Comparison of ENCODE assay signal across 1 cellular context in genomic region chr6:28864321-28864923, GRCh38.
TF ChIP-seq lines count a peak whose summit lies in the region.

No MANE protein-coding gene starts in this region.

TF ChIP-seq in K562, 482 proteins besides CTCF, POLR2A, EP300 and RAD21 (continues in another document):
- TF ChIP-seq ZNF707 (CRISPR knock-in tag; conservative IDR thresholded peaks at IDR 0.05), result 0 out of 2 replicates have a peak, but pooled peaks have one; percentile 42
- peak; percentile 75; the same call in 1 of the 2 replicates for TF ChIP-seq HDGF (IDR thresholded peaks at IDR 0.05)
- TF ChIP-seq MTA2 (IDR thresholded peaks at IDR 0.05; ENCODE audit: low read depth), result peak; percentile 16; the same call in 1 of the 2 replicates
- TF ChIP-seq ZNF583 (CRISPR knock-in tag; IDR thresholded peaks at IDR 0.05), result 0 out of 2 replicates have a peak, but pooled peaks have one; percentile 67
- TF ChIP-seq PTRF (tag; IDR thresholded peaks at IDR 0.05), result 0 out of 2 replicates have a peak, but pooled peaks have one; percentile 19
- peak; percentile 29 to 70; a peak in 1 of 4 replicates for TF ChIP-seq TEAD1 (CRISPR knock-in tag; IDR thresholded peaks at IDR 0.05)
- TF ChIP-seq, protein P1, sequence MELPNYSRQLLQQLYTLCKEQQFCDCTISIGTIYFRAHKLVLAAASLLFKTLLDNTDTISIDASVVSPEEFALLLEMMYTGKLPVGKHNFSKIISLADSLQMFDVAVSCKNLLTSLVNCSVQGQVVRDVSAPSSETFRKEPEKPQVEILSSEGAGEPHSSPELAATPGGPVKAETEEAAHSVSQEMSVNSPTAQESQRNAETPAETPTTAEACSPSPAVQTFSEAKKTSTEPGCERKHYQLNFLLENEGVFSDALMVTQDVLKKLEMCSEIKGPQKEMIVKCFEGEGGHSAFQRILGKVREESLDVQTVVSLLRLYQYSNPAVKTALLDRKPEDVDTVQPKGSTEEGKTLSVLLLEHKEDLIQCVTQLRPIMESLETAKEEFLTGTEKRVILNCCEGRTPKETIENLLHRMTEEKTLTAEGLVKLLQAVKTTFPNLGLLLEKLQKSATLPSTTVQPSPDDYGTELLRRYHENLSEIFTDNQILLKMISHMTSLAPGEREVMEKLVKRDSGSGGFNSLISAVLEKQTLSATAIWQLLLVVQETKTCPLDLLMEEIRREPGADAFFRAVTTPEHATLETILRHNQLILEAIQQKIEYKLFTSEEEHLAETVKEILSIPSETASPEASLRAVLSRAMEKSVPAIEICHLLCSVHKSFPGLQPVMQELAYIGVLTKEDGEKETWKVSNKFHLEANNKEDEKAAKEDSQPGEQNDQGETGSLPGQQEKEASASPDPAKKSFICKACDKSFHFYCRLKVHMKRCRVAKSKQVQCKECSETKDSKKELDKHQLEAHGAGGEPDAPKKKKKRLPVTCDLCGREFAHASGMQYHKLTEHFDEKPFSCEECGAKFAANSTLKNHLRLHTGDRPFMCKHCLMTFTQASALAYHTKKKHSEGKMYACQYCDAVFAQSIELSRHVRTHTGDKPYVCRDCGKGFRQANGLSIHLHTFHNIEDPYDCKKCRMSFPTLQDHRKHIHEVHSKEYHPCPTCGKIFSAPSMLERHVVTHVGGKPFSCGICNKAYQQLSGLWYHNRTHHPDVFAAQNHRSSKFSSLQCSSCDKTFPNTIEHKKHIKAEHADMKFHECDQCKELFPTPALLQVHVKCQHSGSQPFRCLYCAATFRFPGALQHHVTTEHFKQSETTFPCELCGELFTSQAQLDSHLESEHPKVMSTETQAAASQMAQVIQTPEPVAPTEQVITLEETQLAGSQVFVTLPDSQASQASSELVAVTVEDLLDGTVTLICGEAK (IDR thresholded peaks at IDR 0.05), result peak; percentile 12
- TF ChIP-seq, protein P1 (CRISPR knock-in tag; IDR thresholded peaks at IDR 0.05), result no peak
- TF ChIP-seq CC2D1A (IDR thresholded peaks at IDR 0.05), result 0 out of 2 replicates have a peak, but pooled peaks have one; percentile 8
- TF ChIP-seq RBM39 (optimal IDR thresholded peaks at IDR 0.05; ENCODE audit: low read depth, low read length), result peak; percentile 94
- TF ChIP-seq, protein P2, sequence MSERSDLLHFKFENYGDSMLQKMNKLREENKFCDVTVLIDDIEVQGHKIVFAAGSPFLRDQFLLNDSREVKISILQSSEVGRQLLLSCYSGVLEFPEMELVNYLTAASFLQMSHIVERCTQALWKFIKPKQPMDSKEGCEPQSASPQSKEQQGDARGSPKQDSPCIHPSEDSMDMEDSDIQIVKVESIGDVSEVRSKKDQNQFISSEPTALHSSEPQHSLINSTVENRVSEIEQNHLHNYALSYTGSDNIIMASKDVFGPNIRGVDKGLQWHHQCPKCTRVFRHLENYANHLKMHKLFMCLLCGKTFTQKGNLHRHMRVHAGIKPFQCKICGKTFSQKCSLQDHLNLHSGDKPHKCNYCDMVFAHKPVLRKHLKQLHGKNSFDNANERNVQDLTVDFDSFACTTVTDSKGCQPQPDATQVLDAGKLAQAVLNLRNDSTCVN (CRISPR knock-in tag; IDR thresholded peaks at IDR 0.05), result 0 out of 2 replicates have a peak, but pooled peaks have one; percentile 55
- TF ChIP-seq HNRNPL (IDR thresholded peaks at IDR 0.05; ENCODE audit: low read depth, low read length), result no peak
- peak; percentile 13; the same call in 1 of the 2 replicates for TF ChIP-seq MTA1 (IDR thresholded peaks at IDR 0.05; ENCODE audit: borderline replicate concordance)
- TF ChIP-seq JUND (IDR thresholded peaks at IDR 0.05; ENCODE audit: borderline replicate concordance, low read depth, low read length), result no peak
- TF ChIP-seq JUND (tag; IDR thresholded peaks at IDR 0.05; ENCODE audit: borderline replicate concordance, low read depth, low read length), result peak; percentile 23; the same call in 1 of the 3 replicates
- TF ChIP-seq GMEB1 (CRISPR knock-in tag; IDR thresholded peaks at IDR 0.05), result no peak
- TF ChIP-seq ZNF778 (CRISPR knock-in tag; IDR thresholded peaks at IDR 0.05), result no peak
- no peak for TF ChIP-seq IFI16 (CRISPR knock-in tag; IDR thresholded peaks at IDR 0.05)
- TF ChIP-seq SMARCA4 (IDR thresholded peaks at IDR 0.05), result peak; percentile 44; the same call in 1 of the 2 replicates
- TF ChIP-seq, protein P3, sequence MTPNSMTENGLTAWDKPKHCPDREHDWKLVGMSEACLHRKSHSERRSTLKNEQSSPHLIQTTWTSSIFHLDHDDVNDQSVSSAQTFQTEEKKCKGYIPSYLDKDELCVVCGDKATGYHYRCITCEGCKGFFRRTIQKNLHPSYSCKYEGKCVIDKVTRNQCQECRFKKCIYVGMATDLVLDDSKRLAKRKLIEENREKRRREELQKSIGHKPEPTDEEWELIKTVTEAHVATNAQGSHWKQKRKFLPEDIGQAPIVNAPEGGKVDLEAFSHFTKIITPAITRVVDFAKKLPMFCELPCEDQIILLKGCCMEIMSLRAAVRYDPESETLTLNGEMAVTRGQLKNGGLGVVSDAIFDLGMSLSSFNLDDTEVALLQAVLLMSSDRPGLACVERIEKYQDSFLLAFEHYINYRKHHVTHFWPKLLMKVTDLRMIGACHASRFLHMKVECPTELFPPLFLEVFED (CRISPR knock-in tag; conservative IDR thresholded peaks at IDR 0.05), result 0 out of 2 replicates have a peak, but pooled peaks have one; percentile 19
- TF ChIP-seq ZNF586 (CRISPR knock-in tag; conservative IDR thresholded peaks at IDR 0.05), result 0 out of 2 replicates have a peak, but pooled peaks have one; percentile 25
- TF ChIP-seq POLR3G (IDR thresholded peaks at IDR 0.05; ENCODE audit: extremely low read depth, insufficient read length, insufficient replicate concordance), result no peak
- TF ChIP-seq DNMT1 (IDR thresholded peaks at IDR 0.05), result 0 out of 2 replicates have a peak, but pooled peaks have one; percentile 73
- TF ChIP-seq KDM1A (IDR thresholded peaks at IDR 0.05), result 0 out of 4 replicates have a peak, but pooled peaks of 1 of the 2 experiments have one; percentile 10
- 0 out of 2 replicates have a peak, but pooled peaks have one; percentile 69 for TF ChIP-seq OTX1 (CRISPR knock-in tag; IDR thresholded peaks at IDR 0.05)
- TF ChIP-seq TSC22D4 (tag; IDR thresholded peaks at IDR 0.05), result no peak
- TF ChIP-seq ZSCAN29 (IDR thresholded peaks at IDR 0.05), result peak; percentile 92
- TF ChIP-seq PPARD (CRISPR knock-in tag; IDR thresholded peaks at IDR 0.05), result no peak
- peak; percentile 36; the same call in 1 of the 2 replicates for TF ChIP-seq DEAF1 (CRISPR knock-in tag; IDR thresholded peaks at IDR 0.05)
- 0 out of 2 replicates have a peak, but pooled peaks have one; percentile 35 for TF ChIP-seq ZNF12 (CRISPR knock-in tag; IDR thresholded peaks at IDR 0.05)
- TF ChIP-seq ZFX (CRISPR knock-in tag; IDR thresholded peaks at IDR 0.05), result peak; percentile 22; the same call in 1 of the 2 replicates
- peak; percentile 17; the same call in 1 of the 2 replicates for TF ChIP-seq DMBX1 (CRISPR knock-in tag; IDR thresholded peaks at IDR 0.05; ENCODE audit: borderline replicate concordance)
- 0 out of 2 replicates have a peak, but pooled peaks have one; percentile 12 for TF ChIP-seq NCOA1 (IDR thresholded peaks at IDR 0.05; ENCODE audit: low read depth)
- TF ChIP-seq MBD1 (CRISPR knock-in tag; IDR thresholded peaks at IDR 0.05), result peak; percentile 75; the same call in 1 of the 2 replicates
- 0 out of 2 replicates have a peak, but pooled peaks have one; percentile 39 for TF ChIP-seq ATF4 (CRISPR knock-in tag; IDR thresholded peaks at IDR 0.05)
- 0 out of 4 replicates have a peak, but pooled peaks of 1 of the 2 experiments have one; percentile 26 for TF ChIP-seq FOXA3 (CRISPR knock-in tag; conservative IDR thresholded peaks at IDR 0.05 in 1 of 2, IDR thresholded peaks at IDR 0.05 in 1 of 2)
- 0 out of 2 replicates have a peak, but pooled peaks have one; percentile 10 for TF ChIP-seq DPF2 (IDR thresholded peaks at IDR 0.05)
- TF ChIP-seq NBN (IDR thresholded peaks at IDR 0.05; ENCODE audit: low read depth), result 0 out of 2 replicates have a peak, but pooled peaks have one; percentile 13
